Comparison of ENCODE assay signal across 30 cellular contexts in genomic region chr4:65343342-65343741, GRCh38.
"Had no signal": no experiment of that assay in that cellular context is flagged by ENCODE, and none has a peak within 500 bp of the region (broad histone marks: within the 10 kb centered on the region; RNA-seq: fewer than 3 reads in every experiment).

No MANE protein-coding gene starts in this region.

- ATAC-seq: naive thymus-derived CD8-positive, alpha-beta T cell; natural killer cell treated with Interleukin-12 subunit alpha and Interleukin-12 subunit beta and Interleukin-15 and Interleukin-18, amount 100 ng/mL, for 72 hours; psoas muscle; right cardiac atrium; sciatic nerve; stimulated activated memory B cell treated with anti-CD40 and anti-IgM and Interleukin-4, amounts not matched to agents 10 μg/mL and 1 μg/mL and 100 μg/mL, for 72 hours; stimulated activated naive CD8-positive, alpha-beta T cell treated with anti-CD3 and anti-CD28 coated beads, Interleukin-15, amount 100 ng/mL, for 72 hours; stimulated activated naive CD8-positive, alpha-beta T cell treated with anti-CD3 and anti-CD28 coated beads, Interleukin-15, Interleukin-2, amounts not matched to agents 100 U/mL and 50 U/mL, for 24 hours; upper lobe of right lung had no signal

- H3K4me3 ChIP-seq: neural progenitor cell, ovary, psoas muscle, skin epidermis, smooth muscle cell, spleen, suprapubic skin, testis, tibial artery, transverse colon, upper lobe of right lung, uterus had no signal

- H3K27ac ChIP-seq: neural progenitor cell, ovary, parathyroid adenoma, psoas muscle, skin epidermis, spleen, suprapubic skin, testis, tibial artery, transverse colon, upper lobe of right lung, uterus had no signal

- H3K36me3 ChIP-seq: neural progenitor cell, ovary, spleen, suprapubic skin, tibial artery, transverse colon, upper lobe of right lung, uterus had no signal

- H3K9ac ChIP-seq: neural progenitor cell, parathyroid adenoma had no signal

- H3K27me3 ChIP-seq: neural progenitor cell, ovary, spleen, suprapubic skin, testis, tibial artery, transverse colon, upper lobe of right lung, uterus had no signal

- H3K79me2 ChIP-seq: parathyroid adenoma had no signal

- H3K9me3 ChIP-seq: ovary, psoas muscle, spleen, suprapubic skin, testis, tibial artery, transverse colon, upper lobe of right lung, uterus had no signal

- H3K4me2 ChIP-seq: neural progenitor cell, smooth muscle cell had no signal

- H3K4me1 ChIP-seq: neural progenitor cell, parathyroid adenoma, psoas muscle, spleen, suprapubic skin, testis, tibial artery, transverse colon, upper lobe of right lung, uterus had no signal

- DNase-seq: naive thymus-derived CD8-positive, alpha-beta T cell; nephron progenitor cell; occipital lobe; ovary; posterior cingulate gyrus; psoas muscle; right cardiac atrium; spleen; stimulated activated CD4-positive, alpha-beta T cell treated with anti-CD3 and anti-CD28 coated beads, Interleukin-12 subunit alpha, Interleukin-12 subunit beta, amount 100 ng/mL, for 4 hours; stimulated activated CD4-positive, alpha-beta T cell treated with anti-CD3 and anti-CD28 coated beads, Interleukin-1b, Interleukin-23, amount 100 ng/mL, for 48 hours; stimulated activated CD4-positive, alpha-beta T cell treated with anti-CD3 and anti-CD28 coated beads, Interleukin-4, amount 100 ng/mL, for 1 hour; stimulated activated CD4-positive, alpha-beta T cell treated with anti-CD3 and anti-CD28 coated beads, Interleukin-4, amount 100 ng/mL, for 4 hours; stimulated activated CD8-positive, alpha-beta memory T cell treated with anti-CD3 and anti-CD28 coated beads, Interleukin-4, amount 100 ng/mL, for 48 hours; stimulated activated naive CD4-positive, alpha-beta T cell; stimulated activated naive CD8-positive, alpha-beta T cell treated with anti-CD3 and anti-CD28 coated beads, Interleukin-15, amount 100 ng/mL, for 72 hours; stimulated activated naive CD8-positive, alpha-beta T cell treated with anti-CD3 and anti-CD28 coated beads, Interleukin-15, Interleukin-2, amounts not matched to agents 100 U/mL and 50 U/mL, for 24 hours; substantia nigra; testis; tibial artery; transverse colon; upper lobe of right lung; uterus had no signal

- H2AFZ ChIP-seq: parathyroid adenoma had no signal
